1 cellular context compared by ENCODE assay signal in genomic region chr20:21653628-21654027, GRCh38.
TF ChIP-seq lines count a peak whose summit lies in the region.

No MANE protein-coding gene starts in this region.

TF ChIP-seq in IMR-90, 13 proteins besides CTCF, POLR2A, EP300 and RAD21 (continued from another document):
- TF ChIP-seq USF2 (IDR thresholded peaks at IDR 0.05; ENCODE audit: low read depth, low read length) (no peak), MXI1 (IDR thresholded peaks at IDR 0.05; ENCODE audit: borderline replicate concordance, low read depth, low read length) (no peak), MAZ (IDR thresholded peaks at IDR 0.05; ENCODE audit: borderline replicate concordance, low read depth, low read length) (no peak)
